Comparison of ENCODE assay signal across 18 cellular contexts in the genomic region with DNA sequence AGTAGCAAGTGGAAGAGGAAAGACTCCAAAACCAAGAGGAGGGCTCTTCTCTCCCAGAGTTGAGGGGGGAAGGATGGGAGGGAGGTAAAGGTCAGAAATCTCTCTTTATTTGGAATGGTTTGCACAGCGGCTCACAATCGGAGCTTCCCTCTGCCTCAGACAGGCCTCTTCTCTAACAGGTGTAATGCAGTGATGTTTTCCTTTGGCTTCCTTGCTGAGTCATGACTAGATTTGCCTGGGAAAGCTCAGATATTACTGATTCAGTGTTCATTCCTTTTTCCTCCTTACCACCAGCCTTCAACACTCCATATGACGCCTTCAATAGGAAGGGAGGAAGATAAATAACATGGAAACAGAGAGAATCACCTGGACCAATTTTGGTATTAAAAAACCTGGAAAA.
A peak's percentile ranks its signal among the peaks of the same experiment; 100 is the strongest.
DNase-seq lines count a peak whose midpoint lies in the region; ATAC-seq, FAIRE-seq and TF ChIP-seq lines count a peak whose summit lies in the region.
"Had no signal": no experiment of that assay in that cellular context is flagged by ENCODE, and none has a peak within 500 bp of the region (broad histone marks: within the 10 kb centered on the region; RNA-seq: fewer than 3 reads in every experiment).

No MANE protein-coding gene starts in this region.

- no peak overlapping the region for H4K8ac ChIP-seq in H1 (ENCODE audit: extremely low read depth, insufficient read depth, low read length)

- H3K27me3 ChIP-seq in GM23338 (ENCODE audit: insufficient read depth): no peaks in the 10 kb centered on the region
- H3K27me3 ChIP-seq in H1 (replicated peaks in 1 of 4; ENCODE audit: control insufficient read depth in 3 of 4, extremely low read depth in 1 of 4, insufficient read depth in 3 of 4, low read length in 3 of 4): no peaks in the 10 kb centered on the region
- H3K27me3 ChIP-seq in neural cell (ENCODE audit: insufficient read depth, low read depth, low read length): no peaks in the 10 kb centered on the region

- H2BK5ac ChIP-seq in H1 (ENCODE audit: low read depth, low read length): no peak overlapping the region

- no peaks in the 10 kb centered on the region for H3K36me3 Mint-ChIP-seq in GM23338 (ENCODE audit: low read depth)

- TF ChIP-seq POLR2A in H1 (IDR thresholded peaks at IDR 0.05; ENCODE audit: control extremely low read depth in 1 of 2, low read depth in 2 of 2, low read length in 2 of 2) (no peak), GM18505 (IDR thresholded peaks at IDR 0.05; ENCODE audit: borderline replicate concordance, extremely low read depth, insufficient read depth, insufficient read length) (no peak)

- 96% methylated on average over 3 of the region's 3 CpGs; no CpG with 5 or more reads in 1 of the 2 experiments for WGBS in H1 (ENCODE audit: extremely low coverage in 1 of 2, insufficient coverage in 1 of 2, insufficient read length in 1 of 2, insufficient replicate concordance in 2 of 2, low coverage in 1 of 2, low lambda C conversion rate in 2 of 2, missing lambda C conversion rate in 1 of 2), 2 experiments

- H2AFZ ChIP-seq in GM23338 (peak overlapping the region; percentile 85), H1 (ENCODE audit: low read length) (no peak overlapping the region), neural cell (ENCODE audit: low read depth, low read length) (no peak overlapping the region)

- H3K9me2 ChIP-seq in GM23338 (ENCODE audit: insufficient read depth) (no peaks in the 10 kb centered on the region), neural cell (ENCODE audit: insufficient read depth, low read length) (no peaks in the 10 kb centered on the region)

- no peak overlapping the region for H2BK12ac ChIP-seq in H1 (ENCODE audit: low read depth, low read length)

- POLR2A ChIA-PET in H1 (lab: Charles Lee; ENCODE audit: partially characterized antibody): no interaction called here

- DNase-seq in GM23338 (ENCODE audit: low spot score): no peak
- DNase-seq in H1 (ENCODE audit: low read depth in 1 of 2, low spot score in 2 of 2): no peak
- DNase-seq in AML-193 (lab: John Stamatoyannopoulos, UW): no peak
- no peak for DNase-seq in iPS-NIHi11 (ENCODE audit: low spot score)
- DNase-seq: ACHN; Caco-2; CD4-positive, alpha-beta T cell; DMS79 treated with DMSO at 0.1 percent for 48 hours; HCEC 1CT had no signal

- no peak for ATAC-seq in GM23338
- ATAC-seq in GM19328 (IDR thresholded peaks at IDR 0.05; ENCODE audit: unreplicated experiment): no peak
- no peak for ATAC-seq in GM18505 (IDR thresholded peaks at IDR 0.05; ENCODE audit: unreplicated experiment)
- ATAC-seq: GM12878, K562 had no signal

- peak overlapping the region; percentile 47; the same call in 1 of the 2 replicates for H3K27ac Mint-ChIP-seq in GM23338
- H3K27ac Mint-ChIP-seq: CD4-positive, alpha-beta T cell had no signal

- no peaks in the 10 kb centered on the region for H3K23me2 ChIP-seq in H1 (ENCODE audit: low read depth, low read length)

- no peak overlapping the region for H3K56ac ChIP-seq in H1 (replicated peaks; ENCODE audit: insufficient read length, low read depth, low read length)

- CTCF ChIA-PET in H1 (lab: Charles Lee; ENCODE audit: partially characterized antibody): interaction anchor here (1.0 to 2.8 kb wide), 6 partner anchors 12 to 175 kb away, joined by 3 to 9 read pairs (median 4); no protein-coding TSS in a partner anchor

- no peak overlapping the region for H2BK20ac ChIP-seq in H1 (ENCODE audit: low read length)

- no peak overlapping the region for H3K4me3 ChIP-seq in GM23338
- H3K4me3 ChIP-seq in H1 (ENCODE audit: extremely low read depth in 1 of 4, insufficient read depth in 2 of 4, low read depth in 3 of 4, low read length in 4 of 4): no peak overlapping the region
- no peak overlapping the region for H3K4me3 ChIP-seq in neural cell (ENCODE audit: low read length)
- H3K4me3 ChIP-seq: GM12878, K562 had no signal

- H3K9me3 ChIP-seq in H1 (ENCODE audit: insufficient read depth in 2 of 2, low read depth in 1 of 2, low read length in 1 of 2) (no peaks in the 10 kb centered on the region), neural cell (ENCODE audit: low read length) (no peaks in the 10 kb centered on the region)
- H3K9me3 ChIP-seq: Caco-2 had no signal

- no peaks in the 10 kb centered on the region for H3K79me2 ChIP-seq in GM23338 (replicated peaks; ENCODE audit: insufficient read depth)
- H3K79me2 ChIP-seq in H1 (ENCODE audit: control insufficient read depth in 1 of 2, insufficient read depth in 2 of 2, low read length in 2 of 2): no peaks in the 10 kb centered on the region
- H3K79me2 ChIP-seq in neural cell (replicated peaks; ENCODE audit: insufficient read depth, low read length): no peaks in the 10 kb centered on the region

- no peak overlapping the region for H3K4me3 Mint-ChIP-seq in GM23338
- H3K4me3 Mint-ChIP-seq: CD4-positive, alpha-beta T cell had no signal

- H3K27ac ChIP-seq in GM23338 (ENCODE audit: low read depth) (no peak overlapping the region), H1 (ENCODE audit: low read depth, low read length) (no peak overlapping the region), neural cell (ENCODE audit: low read length) (peak overlapping the region; percentile 52)
- H3K27ac ChIP-seq: C4-2B had no signal

- no peaks in the 10 kb centered on the region for H3K36me3 ChIP-seq in GM23338 (ENCODE audit: insufficient read depth)
- H3K36me3 ChIP-seq in H1 (ENCODE audit: control insufficient read depth in 2 of 4, insufficient read depth in 4 of 4, low read length in 3 of 4): no peaks in the 10 kb centered on the region
- no peaks in the 10 kb centered on the region for H3K36me3 ChIP-seq in neural cell (ENCODE audit: insufficient read depth, low read length)

- H4K91ac ChIP-seq in H1 (replicated peaks; ENCODE audit: insufficient read length, low read length): no peak overlapping the region

- H3K27me3 Mint-ChIP-seq in GM23338 (ENCODE audit: insufficient read depth, low read depth, poor library complexity): peaks cover 2% of the 10 kb centered on the region

- TF ChIP-seq EP300 in H1 (IDR thresholded peaks at IDR 0.05; ENCODE audit: borderline replicate concordance in 1 of 2, low read depth in 2 of 2, low read length in 2 of 2): no peak
- no peak for TF ChIP-seq EP300 in neural cell (conservative IDR thresholded peaks at IDR 0.05; ENCODE audit: poor library complexity, severe bottlenecking)

- H2AK5ac ChIP-seq in H1 (ENCODE audit: low read depth, low read length): no peak overlapping the region

- H4K20me1 ChIP-seq in GM23338 (replicated peaks; ENCODE audit: insufficient read depth) (no peaks in the 10 kb centered on the region), H1 (replicated peaks in 1 of 2; ENCODE audit: control insufficient read depth in 1 of 2, insufficient read depth in 2 of 2, low read length in 2 of 2) (no peaks in the 10 kb centered on the region), neural cell (ENCODE audit: insufficient read depth) (no peaks in the 10 kb centered on the region)

- no peak for TF ChIP-seq RAD21 in H1 (IDR thresholded peaks at IDR 0.05 in 1 of 2, conservative IDR thresholded peaks at IDR 0.05 in 1 of 2; ENCODE audit: low read depth in 2 of 2, low read length in 2 of 2)
- TF ChIP-seq RAD21 in neural cell (conservative IDR thresholded peaks at IDR 0.05): no peak

- no peaks in the 10 kb centered on the region for H3K4me1 Mint-ChIP-seq in GM23338

- H3K9me3 Mint-ChIP-seq in GM23338: no peaks in the 10 kb centered on the region
- H3K9me3 Mint-ChIP-seq: CD4-positive, alpha-beta T cell had no signal

- H3K18ac ChIP-seq in H1 (ENCODE audit: extremely low read depth, low read length): no peak overlapping the region

- H3K4me2 ChIP-seq in GM23338: no peak overlapping the region
- no peak overlapping the region for H3K4me2 ChIP-seq in H1 (ENCODE audit: insufficient read depth in 1 of 2, low read depth in 2 of 2, low read length in 2 of 2)
- no peak overlapping the region for H3K4me2 ChIP-seq in neural cell (ENCODE audit: low read length)

- no peak overlapping the region for H3K14ac ChIP-seq in H1 (ENCODE audit: insufficient read length)

- no peak overlapping the region for H2BK120ac ChIP-seq in H1 (replicated peaks; ENCODE audit: low read depth, low read length)

- H3K4me1 ChIP-seq in GM23338 (ENCODE audit: insufficient read depth): peaks cover 6% of the 10 kb centered on the region; the same call in 1 of the 2 replicates
- no peaks in the 10 kb centered on the region for H3K4me1 ChIP-seq in H1 (replicated peaks in 1 of 4; ENCODE audit: control insufficient read depth in 3 of 4, insufficient read depth in 4 of 4, low read length in 3 of 4)
- H3K4me1 ChIP-seq: Caco-2 had no signal

- H3K9ac ChIP-seq in H1 (replicated peaks in 1 of 4; ENCODE audit: extremely low read depth in 1 of 4, low read depth in 3 of 4, low read length in 3 of 4) (no peak overlapping the region), neural cell (ENCODE audit: low read length) (no peak overlapping the region)

- no peak for TF ChIP-seq CTCF in GM23338 (conservative IDR thresholded peaks at IDR 0.05; ENCODE audit: low read depth in 2 of 2)
- no peak for TF ChIP-seq CTCF in H1 (IDR thresholded peaks at IDR 0.05; ENCODE audit: control extremely low read depth in 1 of 3, insufficient read depth in 1 of 3, low read depth in 1 of 3, low read length in 3 of 3)
- TF ChIP-seq CTCF in neural cell (IDR thresholded peaks at IDR 0.05; ENCODE audit: poor library complexity, severe bottlenecking): no peak

- no peak overlapping the region for H3K23ac ChIP-seq in H1 (ENCODE audit: insufficient read length)

- H3K79me1 ChIP-seq in H1 (ENCODE audit: low read depth, low read length): no peaks in the 10 kb centered on the region

- FAIRE-seq in H1 (lab: Jason Lieb, UNC): no peak
- FAIRE-seq: A204.1, GM12878, GM18507, H54, K562 had no signal

- H2BK15ac ChIP-seq in H1 (ENCODE audit: low read length): no peak overlapping the region

- H3K4ac ChIP-seq in H1 (replicated peaks; ENCODE audit: insufficient read length, low read depth, low read length): no peak overlapping the region

- H3F3A ChIP-seq in GM23338 (replicated peaks; ENCODE audit: low read depth): no peaks in the 10 kb centered on the region
- no peaks in the 10 kb centered on the region for H3F3A ChIP-seq in neural cell (ENCODE audit: insufficient read depth, low read length, poor library complexity, severe bottlenecking)

- H4K5ac ChIP-seq in H1 (ENCODE audit: insufficient read length, low read depth, low read length): no peak overlapping the region

TF ChIP-seq in GM23338, 12 proteins besides CTCF, POLR2A, EP300 and RAD21 (continues in another document):
- no peak for TF ChIP-seq STAT1 (IDR thresholded peaks at IDR 0.05; ENCODE audit: unreplicated experiment)
- no peak for TF ChIP-seq ZNF331 (CRISPR knock-in tag; IDR thresholded peaks at IDR 0.05; ENCODE audit: low read depth)
- TF ChIP-seq CREB1 (CRISPR knock-in tag; IDR thresholded peaks at IDR 0.05; ENCODE audit: low read depth): no peak

TF ChIP-seq in neural cell, 6 proteins besides CTCF, POLR2A, EP300 and RAD21 (continues in another document):
- no peak for TF ChIP-seq SMC3 (conservative IDR thresholded peaks at IDR 0.05; ENCODE audit: poor library complexity)
- TF ChIP-seq TAF1 (IDR thresholded peaks at IDR 0.05; ENCODE audit: low read depth): no peak
